In genomic region chr13:93775027-93775426, GRCh38 we compare ENCODE assay signal across 1 cellular context.
TF ChIP-seq lines count a peak whose summit lies in the region.

No MANE protein-coding gene starts in this region.

TF ChIP-seq in IMR-90, 13 proteins besides CTCF, POLR2A, EP300 and RAD21:
- TF ChIP-seq MXI1 (IDR thresholded peaks at IDR 0.05; ENCODE audit: borderline replicate concordance, low read depth, low read length): no peak
- TF ChIP-seq SMC3 (IDR thresholded peaks at IDR 0.05; ENCODE audit: low read depth, low read length): no peak
